19 cellular contexts compared by ENCODE assay signal in the genomic region with DNA sequence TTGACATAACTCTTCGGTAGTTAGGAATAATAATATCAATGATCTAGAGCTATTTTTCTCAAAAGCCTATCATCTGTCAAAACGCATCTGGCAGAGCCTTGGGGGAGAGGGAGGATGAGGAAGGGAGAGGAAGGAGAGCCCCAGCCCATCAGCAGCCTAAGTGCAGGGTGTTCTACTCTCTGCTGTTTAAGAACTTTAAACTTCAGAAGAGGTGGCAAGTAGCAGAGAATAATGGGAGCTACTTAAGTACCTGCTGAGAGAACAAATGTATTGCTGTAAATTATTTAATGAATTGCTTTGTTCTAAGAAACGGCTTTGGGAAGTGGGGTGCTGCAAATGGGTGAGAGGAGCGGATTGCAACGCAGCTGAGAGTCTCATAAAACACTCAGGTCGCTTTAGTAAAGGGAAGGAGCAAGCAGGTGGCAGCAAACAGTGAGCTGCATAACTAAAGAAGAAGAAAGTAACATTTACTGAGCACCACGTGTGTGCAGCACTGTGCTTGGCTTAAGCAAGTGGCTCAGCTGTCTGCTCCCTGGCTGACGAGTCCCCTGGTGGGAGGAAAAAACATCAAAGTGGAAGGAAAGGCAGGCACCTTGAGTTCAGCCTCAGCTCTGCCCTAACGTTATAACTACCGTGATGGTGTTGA. TPM values are rescaled to one million over a fixed set of nuclear protein-coding genes. Genes with fewer than 3 reads are reported as not detected.
DNase-seq lines count a peak whose midpoint lies in the region; ATAC-seq, FAIRE-seq and TF ChIP-seq lines count a peak whose summit lies in the region.
"Had no signal": no experiment of that assay in that cellular context is flagged by ENCODE, and none has a peak within 500 bp of the region (broad histone marks: within the 10 kb centered on the region; RNA-seq: fewer than 3 reads in every experiment).

No MANE protein-coding gene starts in this region.

- no peak overlapping the region for H3K4me3 ChIP-seq in brain microvascular endothelial cell (ENCODE audit: low read depth, low read length)
- H3K4me3 ChIP-seq: hepatocyte, ovary, SJSA1, skin epidermis had no signal

- peaks cover 16% of the 10 kb centered on the region for H3K4me1 Mint-ChIP-seq in activated CD4-positive, alpha-beta T cell treated with anti-CD3 and anti-CD28 coated beads for 36 hours
- peaks cover 20 to 38% (median 26%) of the 10 kb centered on the region in 4 donors for H3K4me1 Mint-ChIP-seq in naive thymus-derived CD8-positive, alpha-beta T cell
- H3K4me1 Mint-ChIP-seq: stimulated activated memory B cell treated with anti-CD40 and anti-IgM and Interleukin-4, amounts not matched to agents 10 μg/mL and 1 μg/mL and 100 μg/mL, for 72 hours had no signal

- H3K9me3 Mint-ChIP-seq in activated CD4-positive, alpha-beta T cell treated with anti-CD3 and anti-CD28 coated beads for 36 hours (ENCODE audit: low read depth): no peaks in the 10 kb centered on the region
- H3K9me3 Mint-ChIP-seq in naive thymus-derived CD8-positive, alpha-beta T cell: peaks cover 0 to 2% (median 0%) of the 10 kb centered on the region in 9 donors
- H3K9me3 Mint-ChIP-seq: stimulated activated memory B cell treated with anti-CD40 and anti-IgM and Interleukin-4, amounts not matched to agents 10 μg/mL and 1 μg/mL and 100 μg/mL, for 72 hours had no signal

- H3K27me3 ChIP-seq in brain microvascular endothelial cell (replicated peaks): peaks cover 2% of the 10 kb centered on the region
- H3K27me3 ChIP-seq: ovary, SJSA1 had no signal

- ATAC-seq in activated CD4-positive, alpha-beta T cell treated with anti-CD3 and anti-CD28 coated beads for 36 hours: peak; percentile 79
- peak; percentile 69 to 88 for ATAC-seq in naive thymus-derived CD8-positive, alpha-beta T cell
- ATAC-seq in HG03280 (IDR thresholded peaks at IDR 0.05; ENCODE audit: unreplicated experiment): no peak
- ATAC-seq: PC-3; stimulated activated memory B cell treated with anti-CD40 and anti-IgM and Interleukin-4, amounts not matched to agents 10 μg/mL and 1 μg/mL and 100 μg/mL, for 72 hours had no signal

- intact Hi-C loops in activated CD4-positive, alpha-beta T cell treated with anti-CD3 and anti-CD28 coated beads for 36 hours (cut with DNase I, micrococcal nuclease): no loop called here

- no peaks in the 10 kb centered on the region for H3K36me3 ChIP-seq in brain microvascular endothelial cell (replicated peaks)
- H3K36me3 ChIP-seq: ovary, SJSA1 had no signal

- no peak overlapping the region for H3K27ac ChIP-seq in brain microvascular endothelial cell
- H3K27ac ChIP-seq: hepatocyte, ovary, SJSA1, skin epidermis had no signal

- CTCF ChIA-PET in activated CD4-positive, alpha-beta T cell treated with anti-CD3 and anti-CD28 coated beads for 36 hours (lab: Charles Lee): interaction anchor here (0.8 to 1.7 kb wide), 3 partner anchors 42 to 407 kb away, joined by 3 to 6 read pairs (median 5); no protein-coding TSS in a partner anchor

- no peak overlapping the region for H3K4me3 Mint-ChIP-seq in activated CD4-positive, alpha-beta T cell treated with anti-CD3 and anti-CD28 coated beads for 36 hours
- H3K4me3 Mint-ChIP-seq in naive thymus-derived CD8-positive, alpha-beta T cell: peak overlapping the region in 9 of 10 donors; percentile 10 to 71 (median 41)
- H3K4me3 Mint-ChIP-seq: stimulated activated memory B cell treated with anti-CD40 and anti-IgM and Interleukin-4, amounts not matched to agents 10 μg/mL and 1 μg/mL and 100 μg/mL, for 72 hours had no signal

- peak; percentile 42 for TF ChIP-seq CTCF in brain microvascular endothelial cell (IDR thresholded peaks at IDR 0.05; ENCODE audit: low read depth, low read length, missing control alignments)

- POLR2A ChIA-PET in activated CD4-positive, alpha-beta T cell treated with anti-CD3 and anti-CD28 coated beads for 36 hours (lab: Charles Lee): interaction anchor here (0.6 kb wide), 1 partner anchor 16 kb away, joined by 3 read pairs; no protein-coding TSS in a partner anchor
- POLR2A ChIA-PET in naive thymus-derived CD8-positive, alpha-beta T cell (lab: Charles Lee): interaction anchor here (0.7 to 1.9 kb wide), 6 partner anchors 9 to 99 kb away, joined by 3 to 12 read pairs (median 4); a partner anchor contains a TSS

- peak; percentile 39 for DNase-seq in activated CD4-positive, alpha-beta T cell treated with anti-CD3 and anti-CD28 coated beads for 36 hours
- DNase-seq in activated CD4-positive, alpha-beta T cell treated with anti-CD3 and anti-CD28 coated beads for 1 hour: no peak
- peak; percentile 33 for DNase-seq in ELR (ENCODE audit: low read depth)
- no peak for DNase-seq in brain microvascular endothelial cell
- peak in 4 of 10 donors; percentile 13 to 23 (median 18) for DNase-seq in naive thymus-derived CD8-positive, alpha-beta T cell
- no peak for DNase-seq in frontal cortex (ENCODE audit: low spot score in 2 of 2)
- no peak for DNase-seq in NCI-H69 (lab: John Stamatoyannopoulos, UW)
- DNase-seq: effector CD4-positive, alpha-beta T cell; MM.1S; NCI-H2029; ovary; PC-3; trophoblast cell had no signal

- no peak overlapping the region for H3K27ac Mint-ChIP-seq in activated CD4-positive, alpha-beta T cell treated with anti-CD3 and anti-CD28 coated beads for 36 hours
- H3K27ac Mint-ChIP-seq in naive thymus-derived CD8-positive, alpha-beta T cell: peak overlapping the region in 8 of 10 donors; percentile 6 to 77 (median 44)
- H3K27ac Mint-ChIP-seq: stimulated activated memory B cell treated with anti-CD40 and anti-IgM and Interleukin-4, amounts not matched to agents 10 μg/mL and 1 μg/mL and 100 μg/mL, for 72 hours had no signal

- H3K36me3 Mint-ChIP-seq in activated CD4-positive, alpha-beta T cell treated with anti-CD3 and anti-CD28 coated beads for 36 hours (ENCODE audit: low read depth): no peaks in the 10 kb centered on the region
- no peaks in the 10 kb centered on the region for H3K36me3 Mint-ChIP-seq in naive thymus-derived CD8-positive, alpha-beta T cell
- H3K36me3 Mint-ChIP-seq: stimulated activated memory B cell treated with anti-CD40 and anti-IgM and Interleukin-4, amounts not matched to agents 10 μg/mL and 1 μg/mL and 100 μg/mL, for 72 hours had no signal

- H3K27me3 Mint-ChIP-seq in activated CD4-positive, alpha-beta T cell treated with anti-CD3 and anti-CD28 coated beads for 36 hours: no peaks in the 10 kb centered on the region
- peaks cover 0 to 2% (median 0%) of the 10 kb centered on the region in 5 donors for H3K27me3 Mint-ChIP-seq in naive thymus-derived CD8-positive, alpha-beta T cell

- FAIRE-seq in frontal cortex (lab: Jason Lieb, UNC): no peak
- FAIRE-seq: A204.1 had no signal

- in situ Hi-C loops in brain microvascular endothelial cell (cut with HindIII; ENCODE audit: low pct_ligation_motif_present, low sequenced_read_pairs): no loop called here

RNA-seq across cellular contexts. Expression of a gene that starts 26.3 kb away (rescaled TPM):
- total RNA-seq in activated CD4-positive, alpha-beta T cell treated with anti-CD3 and anti-CD28 coated beads for 36 hours: 1 to 10 TPM; 1.4 TPM
- 10 to 100 TPM; 14.9 to 15.1 TPM for total RNA-seq in naive thymus-derived CD8-positive, alpha-beta T cell
- polyA plus RNA-seq in naive thymus-derived CD8-positive, alpha-beta T cell: 1 to 10 TPM in 2 of 3 donors, under 1 TPM in 1; 0.39 to 4.4 (median 1.4) TPM
- 9.0 TPM for total RNA-seq in frontal cortex

Comparison
In these comparisons a context has a peak if more than half of its experiments do, and no peak if none do; other contexts are left out.
1. DNase-seq: peak in activated CD4-positive, alpha-beta T cell treated with anti-CD3 and anti-CD28 coated beads for 36 hours (single experiment) and ELR (single experiment); none in activated CD4-positive, alpha-beta T cell treated with anti-CD3 and anti-CD28 coated beads for 1 hour (single experiment), brain microvascular endothelial cell (single experiment), frontal cortex (0 of 2) and NCI-H69 (single experiment).